ENCODE assay signal across 8 cellular contexts in the genomic region with DNA sequence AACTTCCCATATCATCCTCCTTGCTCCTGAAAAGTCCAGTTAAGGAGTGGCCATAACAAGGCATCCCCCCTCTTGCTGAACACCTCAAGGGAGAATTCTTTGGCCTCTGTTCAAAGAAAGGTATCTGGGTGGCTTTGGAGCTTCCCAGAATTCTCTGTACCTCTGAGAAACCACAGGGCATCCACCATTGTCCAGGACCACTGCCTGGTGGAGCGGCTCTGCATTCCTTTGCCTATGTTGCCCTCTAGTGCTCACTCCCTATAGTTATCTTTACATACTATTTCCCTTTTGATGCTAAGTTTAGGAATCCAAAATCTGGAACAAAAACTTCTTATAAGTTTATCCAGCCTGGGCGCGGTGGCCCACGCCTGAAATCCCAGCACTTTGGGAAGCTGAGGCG. TPM values are rescaled to one million over a fixed set of nuclear protein-coding genes. Genes with fewer than 3 reads are reported as not detected.
DNase-seq lines count a peak whose midpoint lies in the region; ATAC-seq and TF ChIP-seq lines count a peak whose summit lies in the region.

No MANE protein-coding gene starts in this region.

- peak; percentile 7 for DNase-seq in activated CD4-positive, alpha-beta T cell treated with anti-CD3 and anti-CD28 coated beads, Interleukin-2, amount 10 ng/mL, durations not matched to agents 7 days and 5 days
- DNase-seq in activated CD4-positive, alpha-beta T cell treated with anti-CD3 and anti-CD28 coated beads, Interleukin-2, amount 50 U/mL, for 1 hour: no peak
- DNase-seq in Karpas-422 (peak; percentile 75), Peyer's patch (no peak), erythroblast (lab: John Stamatoyannopoulos, UW) (peak; percentile 29 to 52), neural crest cell (ENCODE audit: low read depth, low spot score) (peak; percentile 47)

- H2AFZ ChIP-seq in Karpas-422 (ENCODE audit: low read length): no peak overlapping the region

- H3K4me3 Mint-ChIP-seq in activated CD4-positive, alpha-beta T cell treated with anti-CD3 and anti-CD28 coated beads, Interleukin-2, amount 10 ng/mL, durations not matched to agents 7 days and 5 days: no peak overlapping the region
- no peak overlapping the region for H3K4me3 Mint-ChIP-seq in neural crest cell

- no peak overlapping the region for H3K27ac ChIP-seq in Karpas-422 (ENCODE audit: low read length)
- H3K27ac ChIP-seq in Peyer's patch: no peak overlapping the region

- no peaks in the 10 kb centered on the region for H4K20me1 ChIP-seq in Karpas-422 (ENCODE audit: insufficient read depth, low read depth, low read length)

- H3K79me2 ChIP-seq in Karpas-422 (ENCODE audit: low read length): no peaks in the 10 kb centered on the region

- no peaks in the 10 kb centered on the region for H3K36me3 Mint-ChIP-seq in activated CD4-positive, alpha-beta T cell treated with anti-CD3 and anti-CD28 coated beads, Interleukin-2, amount 10 ng/mL, durations not matched to agents 7 days and 5 days (ENCODE audit: low read depth)
- no peaks in the 10 kb centered on the region for H3K36me3 Mint-ChIP-seq in neural crest cell (ENCODE audit: low read depth)

- CTCF ChIA-PET in activated CD4-positive, alpha-beta T cell treated with anti-CD3 and anti-CD28 coated beads, Interleukin-2, amount 10 ng/mL, durations not matched to agents 7 days and 5 days (lab: Charles Lee): no interaction called here

- no peak overlapping the region for H3K4me3 ChIP-seq in Karpas-422 (ENCODE audit: low read length)
- no peak overlapping the region for H3K4me3 ChIP-seq in Peyer's patch

- no peaks in the 10 kb centered on the region for H3K36me3 ChIP-seq in Karpas-422 (ENCODE audit: insufficient read depth, low read length)
- H3K36me3 ChIP-seq in Peyer's patch: no peaks in the 10 kb centered on the region

- POLR2A ChIA-PET in activated CD4-positive, alpha-beta T cell treated with anti-CD3 and anti-CD28 coated beads, Interleukin-2, amount 10 ng/mL, durations not matched to agents 7 days and 5 days (lab: Charles Lee): no interaction called here

- no peak for ATAC-seq in GM18511 (IDR thresholded peaks at IDR 0.05; ENCODE audit: unreplicated experiment)
- no peak for ATAC-seq in GM18861 (IDR thresholded peaks at IDR 0.05; ENCODE audit: unreplicated experiment)

- H3K4me1 ChIP-seq in Karpas-422 (ENCODE audit: low read length) (no peaks in the 10 kb centered on the region), Peyer's patch (no peaks in the 10 kb centered on the region)

- no peaks in the 10 kb centered on the region for H3K4me1 Mint-ChIP-seq in activated CD4-positive, alpha-beta T cell treated with anti-CD3 and anti-CD28 coated beads, Interleukin-2, amount 10 ng/mL, durations not matched to agents 7 days and 5 days
- H3K4me1 Mint-ChIP-seq in neural crest cell: no peaks in the 10 kb centered on the region

- H3K9me3 Mint-ChIP-seq in activated CD4-positive, alpha-beta T cell treated with anti-CD3 and anti-CD28 coated beads, Interleukin-2, amount 10 ng/mL, durations not matched to agents 7 days and 5 days: no peaks in the 10 kb centered on the region
- no peaks in the 10 kb centered on the region for H3K9me3 Mint-ChIP-seq in neural crest cell

- no peaks in the 10 kb centered on the region for H3K9me2 ChIP-seq in Karpas-422 (replicated peaks; ENCODE audit: insufficient read depth, low read length)

- H3K4me2 ChIP-seq in Karpas-422 (ENCODE audit: low read depth, low read length, poor library complexity, severe bottlenecking): no peak overlapping the region

- no peak for TF ChIP-seq POLR2A in Peyer's patch (IDR thresholded peaks at IDR 0.05)
- no peak for TF ChIP-seq POLR2A in erythroblast (IDR thresholded peaks at IDR 0.05; ENCODE audit: low read length)

- H3K9ac ChIP-seq in Karpas-422 (ENCODE audit: low read length): no peak overlapping the region

- no peaks in the 10 kb centered on the region for H3K27me3 ChIP-seq in Karpas-422 (ENCODE audit: low read length)
- H3K27me3 ChIP-seq in Peyer's patch: no peaks in the 10 kb centered on the region

- no peak overlapping the region for H3K27ac Mint-ChIP-seq in activated CD4-positive, alpha-beta T cell treated with anti-CD3 and anti-CD28 coated beads, Interleukin-2, amount 10 ng/mL, durations not matched to agents 7 days and 5 days
- no peak overlapping the region for H3K27ac Mint-ChIP-seq in neural crest cell (ENCODE audit: unreplicated experiment)

- no peaks in the 10 kb centered on the region for H3K27me3 Mint-ChIP-seq in activated CD4-positive, alpha-beta T cell treated with anti-CD3 and anti-CD28 coated beads, Interleukin-2, amount 10 ng/mL, durations not matched to agents 7 days and 5 days
- no peaks in the 10 kb centered on the region for H3K27me3 Mint-ChIP-seq in neural crest cell (ENCODE audit: low read depth)

- TF ChIP-seq CTCF in Peyer's patch (IDR thresholded peaks at IDR 0.05): peak in 4 of 6 experiments; percentile 19 to 69 (median 64)
- peak; percentile 84 for TF ChIP-seq CTCF in neural crest cell (conservative IDR thresholded peaks at IDR 0.05)

- H3K9me3 ChIP-seq in Karpas-422 (ENCODE audit: low read length): no peaks in the 10 kb centered on the region
- H3K9me3 ChIP-seq in Peyer's patch: no peaks in the 10 kb centered on the region

RNA-seq across cellular contexts. Expression of gene CHD9NB, which starts 30.3 kb away (rescaled TPM):
- under 1 TPM; 0.15 to 0.27 TPM for total RNA-seq in activated CD4-positive, alpha-beta T cell treated with anti-CD3 and anti-CD28 coated beads, Interleukin-2, amount 10 ng/mL, durations not matched to agents 7 days and 5 days
- not detected in 2 replicates for total RNA-seq in Karpas-422 (2014; rRNA removed; shearing (Covaris generic); ENCODE audit: low replicate concordance)
- 1 to 10 TPM in 3 of 4 donors, not detected in 1; 2.4 to 6.9 (median 3.2) TPM for total RNA-seq in Peyer's patch
- 0.61 and 0.75 TPM in 2 replicates for total RNA-seq in neural crest cell

RNA-seq across cellular contexts. Expression of gene CHD9, which starts 32.4 kb away (rescaled TPM):
- 10 to 100 TPM; 20.5 to 23.9 TPM for total RNA-seq in activated CD4-positive, alpha-beta T cell treated with anti-CD3 and anti-CD28 coated beads, Interleukin-2, amount 10 ng/mL, durations not matched to agents 7 days and 5 days
- 75.9 and 111 TPM in 2 replicates for total RNA-seq in Karpas-422 (2014; rRNA removed; shearing (Covaris generic); ENCODE audit: low replicate concordance)
- 100 to 1,000 TPM in 1 of 4 donors, 10 to 100 TPM in 3; 48.4 to 187 (median 79.3) TPM for total RNA-seq in Peyer's patch
- total RNA-seq in neural crest cell: 76.0 and 76.6 TPM in 2 replicates

Comparison
In these comparisons a context has a peak if more than half of its experiments do, and no peak if none do; other contexts are left out.
1. DNase-seq: peak in activated CD4-positive, alpha-beta T cell treated with anti-CD3 and anti-CD28 coated beads, Interleukin-2, amount 10 ng/mL, durations not matched to agents 7 days and 5 days (single experiment), Karpas-422 (single experiment), erythroblast (2 of 2) and neural crest cell (single experiment); none in activated CD4-positive, alpha-beta T cell treated with anti-CD3 and anti-CD28 coated beads, Interleukin-2, amount 50 U/mL, for 1 hour (single experiment) and Peyer's patch (0 of 3).